In genomic region chr3:53287413-53287734, GRCh38 we compare ENCODE assay signal across 14 cellular contexts. TPM values are rescaled to one million over a fixed set of nuclear protein-coding genes. Genes with fewer than 3 reads are reported as not detected.
DNase-seq lines count a peak whose midpoint lies in the region; ATAC-seq and TF ChIP-seq lines count a peak whose summit lies in the region.
"Had no signal": no experiment of that assay in that cellular context is flagged by ENCODE, and none has a peak within 500 bp of the region (broad histone marks: within the 10 kb centered on the region; RNA-seq: fewer than 3 reads in every experiment).

No MANE protein-coding gene starts in this region.

- H3K27me3 ChIP-seq in endodermal cell (ENCODE audit: control insufficient read depth, insufficient read depth, low read length, poor library complexity, severe bottlenecking) = no peaks in the 10 kb centered on the region
- H3K27me3 ChIP-seq in rectal smooth muscle tissue (ENCODE audit: control insufficient read depth, insufficient read depth, low read length) = no peaks in the 10 kb centered on the region

- H3K27me3 Mint-ChIP-seq in T-helper 17 cell (no peaks in the 10 kb centered on the region), endodermal cell (ENCODE audit: insufficient read depth) (no peaks in the 10 kb centered on the region)
- H3K27me3 Mint-ChIP-seq: CD4-positive, alpha-beta T cell had no signal

- no peaks in the 10 kb centered on the region for H3K9me3 Mint-ChIP-seq in endodermal cell
- H3K9me3 Mint-ChIP-seq: CD4-positive, alpha-beta T cell; neural crest cell had no signal

- H3K27ac Mint-ChIP-seq in T-helper 17 cell = peak overlapping the region; percentile 71
- peak overlapping the region; percentile 81 for H3K27ac Mint-ChIP-seq in endodermal cell
- H3K27ac Mint-ChIP-seq: CD4-positive, alpha-beta T cell had no signal

- H3K9ac ChIP-seq in endodermal cell (ENCODE audit: extremely low read depth, low read length, poor library complexity, severe bottlenecking) (no peak overlapping the region), rectal smooth muscle tissue (ENCODE audit: low read length) (no peak overlapping the region)

- H3K4me3 Mint-ChIP-seq in T-helper 17 cell (no peak overlapping the region), endodermal cell (no peak overlapping the region)
- H3K4me3 Mint-ChIP-seq: CD4-positive, alpha-beta T cell had no signal

- DNase-seq in activated CD4-positive, alpha-beta T cell treated with anti-CD3 and anti-CD28 coated beads for 48 hours = peak; percentile 15
- no peak for DNase-seq in activated CD4-positive, alpha-beta T cell treated with anti-CD3 and anti-CD28 coated beads, Interleukin-2, amount 50 U/mL, for 48 hours
- DNase-seq in T-helper 17 cell (no peak), endodermal cell (no peak), GM19238 (ENCODE audit: insufficient read length, low spot score) (no peak)
- no peak for DNase-seq in stimulated activated CD4-positive, alpha-beta T cell treated with anti-CD3 and anti-CD28 coated beads, Interleukin-15, amount 100 ng/mL, for 24 hours
- DNase-seq: CD4-positive, alpha-beta T cell; NCI-H1930; NCI-H510A; SHP77 treated with DMSO at 0.1 percent for 48 hours had no signal

- H3K4me1 Mint-ChIP-seq in T-helper 17 cell (peaks cover 2% of the 10 kb centered on the region), endodermal cell (peaks cover 34% of the 10 kb centered on the region)

- H3K27ac ChIP-seq in endodermal cell (ENCODE audit: low read depth, low read length) (peak overlapping the region; percentile 59), rectal smooth muscle tissue (ENCODE audit: low read depth, low read length) (peak overlapping the region; percentile 66)

- no peak for TF ChIP-seq CTCF in endodermal cell (conservative IDR thresholded peaks at IDR 0.05)

- H3K36me3 ChIP-seq in endodermal cell (ENCODE audit: control insufficient read depth, insufficient read depth, low read length) (peaks cover 77% of the 10 kb centered on the region), rectal smooth muscle tissue (ENCODE audit: control insufficient read depth, insufficient read depth, low read length) (peaks cover 15% of the 10 kb centered on the region)

- ATAC-seq in T-helper 17 cell (no peak), GM21717 (IDR thresholded peaks at IDR 0.05; ENCODE audit: unreplicated experiment) (no peak)
- ATAC-seq: HepG2 had no signal

- H3K4me1 ChIP-seq in endodermal cell (ENCODE audit: control insufficient read depth, insufficient read depth, low read length) (no peaks in the 10 kb centered on the region), rectal smooth muscle tissue (ENCODE audit: control insufficient read depth, insufficient read depth, low read length) (peaks cover 15% of the 10 kb centered on the region)

- H3K4me3 ChIP-seq in endodermal cell (ENCODE audit: low read length) = no peak overlapping the region
- no peak overlapping the region for H3K4me3 ChIP-seq in rectal smooth muscle tissue (ENCODE audit: low read length)

- WGBS in endodermal cell (ENCODE audit: insufficient coverage in 1 of 2, insufficient read length in 1 of 2), 2 experiments = no CpG with 5 or more reads among the region's 1 CpG

- H3K36me3 Mint-ChIP-seq in T-helper 17 cell (ENCODE audit: low read depth) (no peaks in the 10 kb centered on the region), endodermal cell (ENCODE audit: low read depth) (peaks cover 34% of the 10 kb centered on the region)

- H3K9me3 ChIP-seq in T-helper 17 cell (ENCODE audit: control insufficient read depth, low read length, poor library complexity, severe bottlenecking) = no peaks in the 10 kb centered on the region
- no peaks in the 10 kb centered on the region for H3K9me3 ChIP-seq in endodermal cell (ENCODE audit: control insufficient read depth, low read length)

RNA-seq across cellular contexts. Expression of gene TKT, which starts 31.6 kb away (rescaled TPM):
- total RNA-seq in T-helper 17 cell (100 to 1,000 TPM; 105 to 109 TPM), endodermal cell (100 to 1,000 TPM; 373 to 472 TPM)
- polyA plus RNA-seq in endodermal cell (2013, experiment 1 of 2) = 576 TPM
- 503 TPM for polyA plus RNA-seq in endodermal cell (2013, experiment 2 of 2)

RNA-seq across cellular contexts. Expression of gene DCP1A, which starts 60.0 kb away (rescaled TPM):
- total RNA-seq in T-helper 17 cell = 10 to 100 TPM; 47.9 to 50.1 TPM
- 10 to 100 TPM; 26.8 to 36.3 TPM for total RNA-seq in endodermal cell
- 30.5 TPM for polyA plus RNA-seq in endodermal cell (2013, experiment 1 of 2)
- 29.4 TPM for polyA plus RNA-seq in endodermal cell (2013, experiment 2 of 2)
